Comparison of ENCODE assay signal across 29 cellular contexts in the genomic region with DNA sequence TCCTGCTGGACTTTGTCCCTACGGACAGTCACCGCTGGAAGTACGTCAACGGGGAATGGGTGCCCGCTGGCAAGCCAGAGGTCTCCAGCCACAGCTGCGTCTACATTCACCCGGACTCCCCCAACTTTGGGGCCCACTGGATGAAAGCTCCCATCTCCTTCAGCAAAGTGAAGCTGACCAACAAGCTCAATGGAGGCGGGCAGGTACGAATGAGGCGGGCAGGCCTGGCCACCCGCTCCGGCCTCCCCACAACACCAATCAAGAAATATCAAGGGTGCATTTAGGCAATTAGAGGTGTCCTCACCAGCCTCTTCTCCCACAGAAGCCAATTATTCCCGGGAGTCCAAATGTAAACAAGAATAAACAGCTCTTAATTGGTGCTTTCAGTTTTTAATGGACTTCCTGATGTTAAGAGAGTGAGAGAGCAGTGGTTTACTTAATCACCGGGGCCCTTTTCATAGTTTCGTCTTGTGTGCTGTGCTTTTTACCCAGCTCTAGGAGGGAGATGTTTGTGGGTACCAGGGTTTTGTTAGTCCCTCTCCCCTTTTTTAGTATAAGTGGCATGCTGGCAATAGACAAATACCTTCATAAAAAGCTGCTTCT. TPM values are rescaled to one million over a fixed set of nuclear protein-coding genes. Genes with fewer than 3 reads are reported as not detected.
A peak's percentile ranks its signal among the peaks of the same experiment; 100 is the strongest.
DNase-seq lines count a peak whose midpoint lies in the region; ATAC-seq and TF ChIP-seq lines count a peak whose summit lies in the region.
"Had no signal": no experiment of that assay in that cellular context is flagged by ENCODE, and none has a peak within 500 bp of the region (broad histone marks: within the 10 kb centered on the region; RNA-seq: fewer than 3 reads in every experiment).

No MANE protein-coding gene starts in this region.

- no peaks in the 10 kb centered on the region for H3K4me1 Mint-ChIP-seq in Caco-2 (ENCODE audit: low read depth, unreplicated experiment)
- H3K4me1 Mint-ChIP-seq: naive B cell had no signal

- no peak overlapping the region for H3K27ac ChIP-seq in MM.1S (ENCODE audit: low read length)
- H3K27ac ChIP-seq: brain microvascular endothelial cell, heart right ventricle, prostate gland, right lobe of liver, thyroid gland, uterus, VCaP had no signal

- H3K9me3 Mint-ChIP-seq in Caco-2 (ENCODE audit: unreplicated experiment) = no peaks in the 10 kb centered on the region
- H3K9me3 Mint-ChIP-seq: activated naive CD4-positive, alpha-beta T cell treated with anti-CD3 and anti-CD28 coated beads, Interleukin-2, amount 50 U/mL, for 24 hours; activated T-helper 2 cell treated with anti-CD3 and anti-CD28 coated beads, Interferon-gamma antibody, Interleukin-2, Interleukin-4, amounts not matched to agents 10 μg/mL and 5 μg/mL and 100 μg/mL, durations not matched to agents 14 hours and 24 hours and 36 hours; CD14-positive monocyte; mesothelial cell of epicardium; naive B cell had no signal

- CTCF ChIA-PET in Caco-2 (lab: Charles Lee) = no interaction called here

- H3K9me2 ChIP-seq in MM.1S (replicated peaks; ENCODE audit: insufficient read depth, low read length) = no peaks in the 10 kb centered on the region

- H3K27me3 Mint-ChIP-seq in Caco-2 (ENCODE audit: insufficient read depth, unreplicated experiment) = no peaks in the 10 kb centered on the region
- H3K27me3 Mint-ChIP-seq: activated naive CD4-positive, alpha-beta T cell treated with anti-CD3 and anti-CD28 coated beads, Interleukin-2, amount 50 U/mL, for 24 hours; naive B cell had no signal

- no peak for ATAC-seq in HG03045 (IDR thresholded peaks at IDR 0.05; ENCODE audit: unreplicated experiment)
- ATAC-seq: heart right ventricle, right lobe of liver had no signal

- no TSS peak for BruUV-seq in Caco-2 (replicated peaks; lab: Mats Ljungman, UMichigan)

- no peak overlapping the region for H3K9ac ChIP-seq in MM.1S (ENCODE audit: low read length)

- H3K4me2 ChIP-seq in MM.1S (ENCODE audit: low read depth, low read length) = peak overlapping the region; percentile 51

- H3K4me3 ChIP-seq in MM.1S (ENCODE audit: low read length) (no peak overlapping the region), Caco-2 (ENCODE audit: low read depth, low read length) (no peak overlapping the region)
- H3K4me3 ChIP-seq: heart right ventricle, prostate gland, right lobe of liver, thyroid gland, uterus had no signal

- H3K4me1 ChIP-seq in MM.1S (ENCODE audit: low read length) (peaks cover 27% of the 10 kb centered on the region), Caco-2 (no peaks in the 10 kb centered on the region)
- H3K4me1 ChIP-seq: prostate gland, right lobe of liver, thyroid gland, uterus had no signal

- H3F3A ChIP-seq in MM.1S (ENCODE audit: insufficient read depth, low read length) = peaks cover 12% of the 10 kb centered on the region

- H4K20me1 ChIP-seq in MM.1S (ENCODE audit: insufficient read depth, low read length) = no peaks in the 10 kb centered on the region

- no peaks in the 10 kb centered on the region for H3K36me3 Mint-ChIP-seq in Caco-2 (ENCODE audit: insufficient read depth, unreplicated experiment)
- H3K36me3 Mint-ChIP-seq: mesothelial cell of epicardium had no signal

- H3K27me3 ChIP-seq in MM.1S (replicated peaks; ENCODE audit: insufficient read depth, low read length) (peaks cover 19% of the 10 kb centered on the region), Caco-2 (replicated peaks; ENCODE audit: control insufficient read depth, insufficient read depth, low read length) (no peaks in the 10 kb centered on the region)
- H3K27me3 ChIP-seq: brain microvascular endothelial cell, heart right ventricle, right lobe of liver, thyroid gland, uterus had no signal

- TF ChIP-seq CTCF in MM.1S (IDR thresholded peaks at IDR 0.05; ENCODE audit: low read length) (no peak), Caco-2 (IDR thresholded peaks at IDR 0.05; ENCODE audit: insufficient read depth in 1 of 2, low read depth in 1 of 2, low read length in 1 of 2, severe bottlenecking in 1 of 2, unreplicated experiment in 1 of 2) (no peak)

- intact Hi-C loops in Caco-2 (cut with micrococcal nuclease; ENCODE audit: unreplicated experiment) = no loop called here

- H3K9me3 ChIP-seq in MM.1S (replicated peaks; ENCODE audit: insufficient read depth, low read length) (no peaks in the 10 kb centered on the region), Caco-2 (no peaks in the 10 kb centered on the region)
- H3K9me3 ChIP-seq: heart right ventricle, prostate gland, right lobe of liver, thyroid gland, uterus had no signal

- H3K4me3 Mint-ChIP-seq in Caco-2 (ENCODE audit: unreplicated experiment) = no peak overlapping the region
- H3K4me3 Mint-ChIP-seq: activated naive CD4-positive, alpha-beta T cell treated with anti-CD3 and anti-CD28 coated beads, Interleukin-2, amount 50 U/mL, for 24 hours; CD14-positive monocyte; mesothelial cell of epicardium; naive B cell had no signal

- H3K79me2 ChIP-seq in MM.1S (ENCODE audit: low read length) = no peaks in the 10 kb centered on the region

- POLR2A ChIA-PET in Caco-2 (lab: Charles Lee) = no interaction called here

- no peak overlapping the region for H3K27ac Mint-ChIP-seq in Caco-2 (ENCODE audit: unreplicated experiment)
- H3K27ac Mint-ChIP-seq: activated naive CD4-positive, alpha-beta T cell treated with anti-CD3 and anti-CD28 coated beads, Interleukin-2, amount 50 U/mL, for 24 hours; activated T-helper 2 cell treated with anti-CD3 and anti-CD28 coated beads, Interferon-gamma antibody, Interleukin-2, Interleukin-4, amounts not matched to agents 10 μg/mL and 5 μg/mL and 100 μg/mL, durations not matched to agents 14 hours and 24 hours and 36 hours; mesothelial cell of epicardium had no signal

- DNase-seq in DMS79 (lab: John Stamatoyannopoulos, UW) (peak; percentile 51), MM.1S (peak; percentile 81), NCI-H2081 (lab: John Stamatoyannopoulos, UW) (peak; percentile 71 to 89), NCI-H748 treated with DMSO at 0.1 percent for 48 hours (lab: John Stamatoyannopoulos, UW) (peak; percentile 96), Caco-2 (no peak), NCI-H82 treated with DMSO at 0.1 percent for 48 hours (lab: John Stamatoyannopoulos, UW; ENCODE audit: unreplicated experiment) (no peak)
- DNase-seq in stimulated activated naive CD4-positive, alpha-beta T cell (lab: John Stamatoyannopoulos, UW) = no peak
- DNase-seq: activated CD4-positive, alpha-beta T cell treated with anti-CD3 and anti-CD28 coated beads for 48 hours; activated T-cell treated with anti-CD3 and anti-CD28 coated beads for 4 hours; amygdala; brain microvascular endothelial cell; foreskin melanocyte; HCEC 1CT; heart right ventricle; MV-4-11; naive B cell; NCI-H2171; NCI-H526 treated with DMSO at 0.1 percent for 48 hours; right lobe of liver; SW 1271; thyroid gland; uterus had no signal

- H2AFZ ChIP-seq in MM.1S (ENCODE audit: low read length) = no peak overlapping the region

- H3K36me3 ChIP-seq in MM.1S (replicated peaks; ENCODE audit: insufficient read depth, low read length) (no peaks in the 10 kb centered on the region), Caco-2 (ENCODE audit: control insufficient read depth, insufficient read depth, low read length) (no peaks in the 10 kb centered on the region)
- H3K36me3 ChIP-seq: brain microvascular endothelial cell, heart right ventricle, prostate gland, right lobe of liver, thyroid gland, uterus had no signal

RNA-seq across cellular contexts. Expression of a gene that starts 10.6 kb away (rescaled TPM):
- 2.8 and 3.3 TPM in 2 replicates for total RNA-seq in Caco-2 (2022)

Comparison
In these comparisons a context has a peak if more than half of its experiments do, and no peak if none do; other contexts are left out.
1. DNase-seq: peak in DMS79 (single experiment), MM.1S (single experiment), NCI-H2081 (2 of 2) and NCI-H748 treated with DMSO at 0.1 percent for 48 hours (single experiment); none in Caco-2 (0 of 2), NCI-H82 treated with DMSO at 0.1 percent for 48 hours (single experiment) and stimulated activated naive CD4-positive, alpha-beta T cell (0 of 6).